ENCODE assay signal across 1 cellular context in genomic region chr1:25616080-25616931, GRCh38.
TF ChIP-seq lines count a peak whose summit lies in the region.

TSS of gene MAN1C1 (plus strand) at chr1:25616791. CDS start at chr1:25617798, 1,007 bp downstream.

TF ChIP-seq in HepG2, 621 proteins besides CTCF, POLR2A, EP300 and RAD21 (continued from another document and continues in another):
- no peak for TF ChIP-seq ZBTB49 (CRISPR knock-in tag; IDR thresholded peaks at IDR 0.05; ENCODE audit: borderline replicate concordance)
- TF ChIP-seq ZNF75D (CRISPR knock-in tag; IDR thresholded peaks at IDR 0.05; ENCODE audit: borderline replicate concordance) = no peak
- no peak for TF ChIP-seq SMAD3 (CRISPR knock-in tag; IDR thresholded peaks at IDR 0.05)
- no peak for TF ChIP-seq TEF (CRISPR knock-in tag; IDR thresholded peaks at IDR 0.05)
- TF ChIP-seq ZNF138 (CRISPR knock-in tag; IDR thresholded peaks at IDR 0.05; ENCODE audit: low read depth) = no peak
- TF ChIP-seq ATF6 (CRISPR knock-in tag; conservative IDR thresholded peaks at IDR 0.05) = no peak
- TF ChIP-seq ZNF136 (CRISPR knock-in tag; IDR thresholded peaks at IDR 0.05; ENCODE audit: low read depth) = no peak
- TF ChIP-seq KDM2A (CRISPR knock-in tag; IDR thresholded peaks at IDR 0.05; ENCODE audit: borderline replicate concordance, low read depth) = no peak
- TF ChIP-seq SP4 (CRISPR knock-in tag; IDR thresholded peaks at IDR 0.05) = peak; percentile 77; the same call in 1 of the 2 replicates
- TF ChIP-seq AHR (CRISPR knock-in tag; IDR thresholded peaks at IDR 0.05) = no peak
- no peak for TF ChIP-seq ZBTB46 (CRISPR knock-in tag; IDR thresholded peaks at IDR 0.05; ENCODE audit: borderline replicate concordance)
- TF ChIP-seq ZBTB7A (CRISPR knock-in tag; IDR thresholded peaks at IDR 0.05) = peak; percentile 31; the same call in 1 of the 2 replicates
- no peak for TF ChIP-seq ZNF503 (CRISPR knock-in tag; IDR thresholded peaks at IDR 0.05)
- no peak for TF ChIP-seq MXI1 (IDR thresholded peaks at IDR 0.05; ENCODE audit: borderline replicate concordance, low read depth, low read length)
- no peak for TF ChIP-seq ZNF124 (CRISPR knock-in tag; IDR thresholded peaks at IDR 0.05)
- TF ChIP-seq HNRNPH1 (optimal IDR thresholded peaks at IDR 0.05; ENCODE audit: low read depth, low read length) = no peak
- TF ChIP-seq CCDC6 (CRISPR knock-in tag; IDR thresholded peaks at IDR 0.05) = no peak
- no peak for TF ChIP-seq GABPA (IDR thresholded peaks at IDR 0.05; ENCODE audit: low read depth, low read length)
- no peak for TF ChIP-seq GABPA (CRISPR knock-in tag; IDR thresholded peaks at IDR 0.05; ENCODE audit: low read depth)
- TF ChIP-seq ZFX (CRISPR knock-in tag; IDR thresholded peaks at IDR 0.05; ENCODE audit: low read depth) = peak; percentile 33; the same call in 1 of the 2 replicates
- no peak for TF ChIP-seq ZNF839 (CRISPR knock-in tag; IDR thresholded peaks at IDR 0.05; ENCODE audit: borderline replicate concordance)
- TF ChIP-seq DNMT1 (CRISPR knock-in tag; IDR thresholded peaks at IDR 0.05) = no peak
- TF ChIP-seq NFE2 (CRISPR knock-in tag; IDR thresholded peaks at IDR 0.05) = no peak
- TF ChIP-seq MYNN (CRISPR knock-in tag; IDR thresholded peaks at IDR 0.05; ENCODE audit: low read depth) = 0 out of 2 replicates have a peak, but pooled peaks have one; percentile 49
- TF ChIP-seq ZHX2 (IDR thresholded peaks at IDR 0.05; ENCODE audit: low read depth) = no peak
- TF ChIP-seq ZHX2 (CRISPR knock-in tag; IDR thresholded peaks at IDR 0.05; ENCODE audit: borderline replicate concordance) = no peak
- TF ChIP-seq TFDP1 (CRISPR knock-in tag; IDR thresholded peaks at IDR 0.05; ENCODE audit: borderline replicate concordance) = peak; percentile 48; the same call in 1 of the 2 replicates
- peak; percentile 59; the same call in 1 of the 2 replicates for TF ChIP-seq ZNF788 (CRISPR knock-in tag; IDR thresholded peaks at IDR 0.05; ENCODE audit: borderline replicate concordance)
- TF ChIP-seq SRY (CRISPR knock-in tag; IDR thresholded peaks at IDR 0.05) = 0 out of 2 replicates have a peak, but pooled peaks have one; percentile 42
- no peak for TF ChIP-seq ZUFSP (CRISPR knock-in tag; IDR thresholded peaks at IDR 0.05; ENCODE audit: borderline replicate concordance)
- peak; percentile 47; the same call in 1 of the 2 replicates for TF ChIP-seq ESRRA (CRISPR knock-in tag; IDR thresholded peaks at IDR 0.05; ENCODE audit: low read depth)
- TF ChIP-seq ZNF597 (CRISPR knock-in tag; IDR thresholded peaks at IDR 0.05) = no peak
- 0 out of 2 replicates have a peak, but pooled peaks have one; percentile 25 for TF ChIP-seq IKZF5 (CRISPR knock-in tag; IDR thresholded peaks at IDR 0.05)
- peak; percentile 14; the same call in 1 of the 2 replicates for TF ChIP-seq SALL1 (CRISPR knock-in tag; IDR thresholded peaks at IDR 0.05)
